Comparison of ENCODE assay signal across 10 cellular contexts in the genomic region with DNA sequence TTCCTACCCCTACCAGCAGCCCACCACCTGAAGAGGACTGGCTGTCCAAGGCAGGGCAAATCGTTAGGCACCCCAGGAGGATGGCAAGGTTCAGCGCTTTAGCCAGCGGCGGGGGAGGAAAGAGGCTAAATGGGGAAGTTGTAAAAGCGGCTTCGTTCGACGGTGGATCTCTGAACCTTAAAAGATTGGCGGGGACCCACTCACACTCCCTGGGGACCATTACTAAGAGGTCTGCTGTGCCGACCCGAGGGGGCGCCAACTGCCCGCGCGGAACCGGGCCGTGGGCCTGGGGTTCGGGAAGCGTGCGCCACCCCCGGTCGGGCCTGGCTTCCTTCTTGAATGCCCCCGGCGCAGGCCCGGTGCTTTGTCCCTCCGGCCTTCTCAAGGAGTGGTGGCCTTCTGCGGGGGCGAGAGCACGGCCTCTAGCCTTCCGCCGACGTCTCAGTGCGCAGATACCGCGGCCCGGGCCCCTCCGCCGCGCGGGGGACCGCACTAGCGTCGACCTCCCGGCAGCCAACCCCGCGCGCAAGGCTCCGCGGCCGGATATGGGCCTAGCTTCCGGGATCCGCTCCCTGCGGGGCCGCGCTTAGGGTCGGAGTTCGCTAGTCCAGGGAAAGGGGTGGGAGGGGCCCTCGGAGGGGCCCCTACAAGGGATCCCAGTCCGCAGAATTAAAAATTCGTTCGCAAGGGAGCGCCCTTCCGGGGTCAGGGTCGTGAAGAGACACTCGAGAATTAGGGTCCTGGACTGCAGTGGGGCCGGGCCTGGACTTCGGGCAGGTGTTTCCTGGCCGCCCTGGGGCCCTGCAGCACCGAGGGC. TPM values are rescaled to one million over a fixed set of nuclear protein-coding genes. Genes with fewer than 3 reads are reported as not detected.
DNase-seq lines count a peak whose midpoint lies in the region; ATAC-seq lines count a peak whose summit lies in the region.
"Had no signal": no experiment of that assay in that cellular context is flagged by ENCODE, and none has a peak within 500 bp of the region (broad histone marks: within the 10 kb centered on the region; RNA-seq: fewer than 3 reads in every experiment).

No MANE protein-coding gene starts in this region.

- H3K9me3 ChIP-seq in iPS-18a (ENCODE audit: control insufficient read depth, low read depth, low read length), result no peaks in the 10 kb centered on the region
- H3K9me3 ChIP-seq: pancreas had no signal

- peaks cover 1% of the 10 kb centered on the region for H3K36me3 Mint-ChIP-seq in activated T-cell treated with anti-CD3 and anti-CD28 coated beads, Interleukin-2, amount 50 U/mL, for 4 hours (ENCODE audit: insufficient read depth)
- H3K36me3 Mint-ChIP-seq in IgD-negative memory B cell, result no peaks in the 10 kb centered on the region
- H3K36me3 Mint-ChIP-seq in activated T-helper 2 cell treated with anti-CD3 and anti-CD28 coated beads, Interferon-gamma antibody, Interleukin-2, Interleukin-4, amounts not matched to agents 10 μg/mL and 5 μg/mL and 100 μg/mL, durations not matched to agents 14 hours and 24 hours and 36 hours (ENCODE audit: low read depth), result no peaks in the 10 kb centered on the region

- no peaks in the 10 kb centered on the region for H3K9me3 Mint-ChIP-seq in activated T-cell treated with anti-CD3 and anti-CD28 coated beads, Interleukin-2, amount 50 U/mL, for 4 hours
- peaks cover 0 to 6% (median 0%) of the 10 kb centered on the region in 3 donors for H3K9me3 Mint-ChIP-seq in IgD-negative memory B cell
- no peaks in the 10 kb centered on the region for H3K9me3 Mint-ChIP-seq in stimulated activated naive CD8-positive, alpha-beta T cell treated with anti-CD3 and anti-CD28 coated beads, Interleukin-15, amount 100 ng/mL, for 72 hours
- no peaks in the 10 kb centered on the region for H3K9me3 Mint-ChIP-seq in activated T-helper 2 cell treated with anti-CD3 and anti-CD28 coated beads, Interferon-gamma antibody, Interleukin-2, Interleukin-4, amounts not matched to agents 10 μg/mL and 5 μg/mL and 100 μg/mL, durations not matched to agents 14 hours and 24 hours and 36 hours
- H3K9me3 Mint-ChIP-seq: stimulated activated naive CD8-positive, alpha-beta T cell treated with anti-CD3 and anti-CD28 coated beads, Interleukin-15, Interleukin-2, amounts not matched to agents 100 ng/mL and 50 ng/mL, for 24 hours had no signal

- peak; percentile 64 to 69 for ATAC-seq in activated T-cell treated with anti-CD3 and anti-CD28 coated beads, Interleukin-2, amount 50 U/mL, for 4 hours
- peak; percentile 80 for ATAC-seq in stimulated activated naive CD8-positive, alpha-beta T cell treated with anti-CD3 and anti-CD28 coated beads, Interleukin-15, amount 100 ng/mL, for 72 hours

- peaks cover 34% of the 10 kb centered on the region for H3K4me1 ChIP-seq in iPS-18a (ENCODE audit: control insufficient read depth, low read depth, low read length)

- peaks cover 11% of the 10 kb centered on the region for H3K4me1 Mint-ChIP-seq in activated T-cell treated with anti-CD3 and anti-CD28 coated beads, Interleukin-2, amount 50 U/mL, for 4 hours (ENCODE audit: low read depth)
- H3K4me1 Mint-ChIP-seq in IgD-negative memory B cell, result peaks cover 6 to 9% (median 8%) of the 10 kb centered on the region in 3 donors
- H3K4me1 Mint-ChIP-seq in stimulated activated naive CD8-positive, alpha-beta T cell treated with anti-CD3 and anti-CD28 coated beads, Interleukin-15, amount 100 ng/mL, for 72 hours, result peaks cover 43% of the 10 kb centered on the region
- H3K4me1 Mint-ChIP-seq in activated T-helper 2 cell treated with anti-CD3 and anti-CD28 coated beads, Interferon-gamma antibody, Interleukin-2, Interleukin-4, amounts not matched to agents 10 μg/mL and 5 μg/mL and 100 μg/mL, durations not matched to agents 14 hours and 24 hours and 36 hours (ENCODE audit: low read depth), result no peaks in the 10 kb centered on the region

- H3K9ac ChIP-seq in iPS-18a (ENCODE audit: low read length), result no peak overlapping the region

- peak overlapping the region; percentile 55 for H3K4me3 ChIP-seq in iPS-18a (ENCODE audit: low read length)

- H3K27me3 Mint-ChIP-seq in activated T-cell treated with anti-CD3 and anti-CD28 coated beads, Interleukin-2, amount 50 U/mL, for 4 hours (ENCODE audit: low read depth), result peaks cover 72% of the 10 kb centered on the region
- H3K27me3 Mint-ChIP-seq in IgD-negative memory B cell, result peaks cover 64% of the 10 kb centered on the region
- peaks cover 8% of the 10 kb centered on the region for H3K27me3 Mint-ChIP-seq in stimulated activated naive CD8-positive, alpha-beta T cell treated with anti-CD3 and anti-CD28 coated beads, Interleukin-15, amount 100 ng/mL, for 72 hours
- H3K27me3 Mint-ChIP-seq in activated T-helper 2 cell treated with anti-CD3 and anti-CD28 coated beads, Interferon-gamma antibody, Interleukin-2, Interleukin-4, amounts not matched to agents 10 μg/mL and 5 μg/mL and 100 μg/mL, durations not matched to agents 14 hours and 24 hours and 36 hours (ENCODE audit: low read depth), result peaks cover 68% of the 10 kb centered on the region

- H3K27ac Mint-ChIP-seq in IgD-negative memory B cell, result peak overlapping the region in 2 of 3 donors; percentile 5 to 96
- no peak overlapping the region for H3K27ac Mint-ChIP-seq in stimulated activated naive CD8-positive, alpha-beta T cell treated with anti-CD3 and anti-CD28 coated beads, Interleukin-15, amount 100 ng/mL, for 72 hours
- no peak overlapping the region for H3K27ac Mint-ChIP-seq in activated T-helper 2 cell treated with anti-CD3 and anti-CD28 coated beads, Interferon-gamma antibody, Interleukin-2, Interleukin-4, amounts not matched to agents 10 μg/mL and 5 μg/mL and 100 μg/mL, durations not matched to agents 14 hours and 24 hours and 36 hours
- H3K27ac Mint-ChIP-seq: stimulated activated naive CD8-positive, alpha-beta T cell treated with anti-CD3 and anti-CD28 coated beads, Interleukin-15, Interleukin-2, amounts not matched to agents 100 ng/mL and 50 ng/mL, for 24 hours had no signal

- intact Hi-C loops in activated T-helper 2 cell treated with anti-CD3 and anti-CD28 coated beads, Interferon-gamma antibody, Interleukin-2, Interleukin-4, amounts not matched to agents 10 μg/mL and 5 μg/mL and 100 μg/mL, durations not matched to agents 14 hours and 24 hours and 36 hours (cut with micrococcal nuclease), result loop anchor here (1.0 to 2.0 kb wide), 2 partner anchors 8 to 16 kb away; no protein-coding TSS in a partner anchor

- H3K4me3 Mint-ChIP-seq in activated T-cell treated with anti-CD3 and anti-CD28 coated beads, Interleukin-2, amount 50 U/mL, for 4 hours, result no peak overlapping the region
- peak overlapping the region; percentile 15 to 80 (median 59) for H3K4me3 Mint-ChIP-seq in IgD-negative memory B cell
- peak overlapping the region; percentile 57 to 75 for H3K4me3 Mint-ChIP-seq in stimulated activated naive CD8-positive, alpha-beta T cell treated with anti-CD3 and anti-CD28 coated beads, Interleukin-15, amount 100 ng/mL, for 72 hours
- H3K4me3 Mint-ChIP-seq in activated T-helper 2 cell treated with anti-CD3 and anti-CD28 coated beads, Interferon-gamma antibody, Interleukin-2, Interleukin-4, amounts not matched to agents 10 μg/mL and 5 μg/mL and 100 μg/mL, durations not matched to agents 14 hours and 24 hours and 36 hours (ENCODE audit: low read depth), result no peak overlapping the region

- H3K27me3 ChIP-seq in iPS-18a (ENCODE audit: control insufficient read depth, insufficient read depth, low read length), result peaks cover 87% of the 10 kb centered on the region

- H3K36me3 ChIP-seq in iPS-18a (ENCODE audit: control insufficient read depth, low read depth, low read length), result no peaks in the 10 kb centered on the region
- H3K36me3 ChIP-seq: pancreas had no signal

- H3K27ac ChIP-seq in iPS-18a (ENCODE audit: low read length), result no peak overlapping the region
- H3K27ac ChIP-seq: pancreas had no signal

- no peak for DNase-seq in activated T-cell treated with anti-CD3 and anti-CD28 coated beads, Interleukin-2, amount 50 U/mL, for 4 hours
- no peak for DNase-seq in activated T-cell treated with anti-CD3 and anti-CD28 coated beads for 4 hours
- peak; percentile 33 to 40 for DNase-seq in stimulated activated naive CD8-positive, alpha-beta T cell treated with anti-CD3 and anti-CD28 coated beads, Interleukin-15, amount 100 ng/mL, for 72 hours
- no peak for DNase-seq in NCI-H2196 treated with DMSO at 0.1 percent for 48 hours (lab: John Stamatoyannopoulos, UW; ENCODE audit: unreplicated experiment)
- no peak for DNase-seq in activated T-helper 2 cell treated with anti-CD3 and anti-CD28 coated beads, Interferon-gamma antibody, Interleukin-2, Interleukin-4, amounts not matched to agents 10 μg/mL and 5 μg/mL and 100 μg/mL, durations not matched to agents 14 hours and 24 hours and 36 hours (ENCODE audit: low spot score)
- no peak for DNase-seq in NCI-H1417 treated with DMSO at 0.1 percent for 48 hours (lab: John Stamatoyannopoulos, UW)

RNA-seq across cellular contexts. Expression of a gene that starts 10.5 kb away (rescaled TPM):
- total RNA-seq in activated T-cell treated with anti-CD3 and anti-CD28 coated beads, Interleukin-2, amount 50 U/mL, for 4 hours, result not detected
- not detected for polyA plus RNA-seq in IgD-negative memory B cell
- total RNA-seq in activated T-helper 2 cell treated with anti-CD3 and anti-CD28 coated beads, Interferon-gamma antibody, Interleukin-2, Interleukin-4, amounts not matched to agents 10 μg/mL and 5 μg/mL and 100 μg/mL, durations not matched to agents 14 hours and 24 hours and 36 hours, result not detected in 2 replicates

RNA-seq across cellular contexts. Expression of a gene that starts 12.5 kb away (rescaled TPM):
- total RNA-seq in activated T-cell treated with anti-CD3 and anti-CD28 coated beads, Interleukin-2, amount 50 U/mL, for 4 hours, result under 1 TPM; 0.08 to 0.21 (median 0.10) TPM
- polyA plus RNA-seq in IgD-negative memory B cell, result not detected
- not detected in 2 replicates for total RNA-seq in activated T-helper 2 cell treated with anti-CD3 and anti-CD28 coated beads, Interferon-gamma antibody, Interleukin-2, Interleukin-4, amounts not matched to agents 10 μg/mL and 5 μg/mL and 100 μg/mL, durations not matched to agents 14 hours and 24 hours and 36 hours

Comparison
In these comparisons a context has a peak if more than half of its experiments do, and no peak if none do; other contexts are left out.
1. DNase-seq: peak in stimulated activated naive CD8-positive, alpha-beta T cell treated with anti-CD3 and anti-CD28 coated beads, Interleukin-15, amount 100 ng/mL, for 72 hours (2 of 2); none in activated T-cell treated with anti-CD3 and anti-CD28 coated beads, Interleukin-2, amount 50 U/mL, for 4 hours (single experiment), activated T-cell treated with anti-CD3 and anti-CD28 coated beads for 4 hours (single experiment), NCI-H2196 treated with DMSO at 0.1 percent for 48 hours (single experiment), activated T-helper 2 cell treated with anti-CD3 and anti-CD28 coated beads, Interferon-gamma antibody, Interleukin-2, Interleukin-4, amounts not matched to agents 10 μg/mL and 5 μg/mL and 100 μg/mL, durations not matched to agents 14 hours and 24 hours and 36 hours (single experiment) and NCI-H1417 treated with DMSO at 0.1 percent for 48 hours (single experiment).
2. H3K4me3 Mint-ChIP-seq: peak in IgD-negative memory B cell (4 of 4) and stimulated activated naive CD8-positive, alpha-beta T cell treated with anti-CD3 and anti-CD28 coated beads, Interleukin-15, amount 100 ng/mL, for 72 hours (2 of 2); none in activated T-cell treated with anti-CD3 and anti-CD28 coated beads, Interleukin-2, amount 50 U/mL, for 4 hours (single experiment) and activated T-helper 2 cell treated with anti-CD3 and anti-CD28 coated beads, Interferon-gamma antibody, Interleukin-2, Interleukin-4, amounts not matched to agents 10 μg/mL and 5 μg/mL and 100 μg/mL, durations not matched to agents 14 hours and 24 hours and 36 hours (single experiment).
3. H3K27ac Mint-ChIP-seq: peak in IgD-negative memory B cell (2 of 3); none in stimulated activated naive CD8-positive, alpha-beta T cell treated with anti-CD3 and anti-CD28 coated beads, Interleukin-15, amount 100 ng/mL, for 72 hours (0 of 2) and activated T-helper 2 cell treated with anti-CD3 and anti-CD28 coated beads, Interferon-gamma antibody, Interleukin-2, Interleukin-4, amounts not matched to agents 10 μg/mL and 5 μg/mL and 100 μg/mL, durations not matched to agents 14 hours and 24 hours and 36 hours (single experiment).